Comparison of ENCODE assay signal across 9 cellular contexts in the genomic region with DNA sequence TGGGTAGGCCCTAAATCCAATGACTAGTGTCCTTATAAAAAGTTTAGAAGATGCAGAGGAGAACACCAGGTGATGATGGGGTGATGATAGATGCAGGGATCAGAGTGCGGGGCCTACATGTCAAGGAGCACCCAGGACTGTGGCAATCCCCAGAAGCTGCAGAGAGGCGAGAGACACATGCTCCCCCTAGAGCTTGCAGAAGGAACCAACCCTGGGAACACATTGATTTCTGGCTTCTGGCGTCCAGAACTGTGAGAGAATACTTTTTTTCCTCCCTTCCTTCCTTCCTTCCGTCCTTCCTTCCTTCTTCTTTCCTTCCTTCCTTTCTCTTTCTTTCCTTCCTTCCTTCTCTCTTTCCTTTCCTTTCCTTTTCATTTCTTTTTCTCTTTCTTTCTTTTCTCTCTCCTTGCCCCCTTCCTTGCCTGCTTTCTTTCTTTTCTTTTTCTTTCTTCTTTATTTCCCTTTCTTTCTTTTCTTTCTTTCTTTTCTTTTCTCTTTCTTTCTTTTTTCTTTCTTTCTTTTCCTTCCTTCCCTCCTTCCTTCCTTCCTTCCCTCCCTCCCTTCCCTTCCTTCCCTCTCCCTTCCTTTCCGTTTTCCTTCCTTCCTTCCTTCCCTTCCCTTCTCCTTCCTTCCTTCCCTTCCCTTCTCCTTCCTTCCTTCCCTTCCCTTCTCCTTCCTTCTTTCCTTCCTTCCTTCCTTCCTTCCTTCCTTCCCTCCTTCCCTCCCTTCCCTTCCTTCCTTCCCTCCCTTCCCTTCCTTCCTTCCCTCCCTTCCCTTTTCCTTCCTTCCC.
A peak's percentile ranks its signal among the peaks of the same experiment; 100 is the strongest.
DNase-seq lines count a peak whose midpoint lies in the region; ATAC-seq and TF ChIP-seq lines count a peak whose summit lies in the region.
"Had no signal": no experiment of that assay in that cellular context is flagged by ENCODE, and none has a peak within 500 bp of the region (broad histone marks: within the 10 kb centered on the region; RNA-seq: fewer than 3 reads in every experiment).

No MANE protein-coding gene starts in this region.

- peak; percentile 39 for TF ChIP-seq CTCF in retinal pigment epithelial cell (conservative IDR thresholded peaks at IDR 0.05; ENCODE audit: low read depth, low read length)
- no peak for TF ChIP-seq CTCF in CD8-positive, alpha-beta T cell (IDR thresholded peaks at IDR 0.05)

- peaks cover 2% of the 10 kb centered on the region for H3K9me3 Mint-ChIP-seq in CD8-positive, alpha-beta T cell
- H3K9me3 Mint-ChIP-seq in natural killer cell treated with Interleukin-12 subunit alpha and Interleukin-12 subunit beta and Interleukin-15 and Interleukin-18, amount 100 ng/mL, for 72 hours = no peaks in the 10 kb centered on the region

- H3K4me1 ChIP-seq in CD8-positive, alpha-beta T cell (ENCODE audit: insufficient read depth, low read length) = no peaks in the 10 kb centered on the region
- H3K4me1 ChIP-seq: BLaER1 treated with 17β-estradiol and CSF1 and Interleukin-3, amounts not matched to agents 10 nM and 100 nM had no signal

- no peaks in the 10 kb centered on the region for H3K36me3 ChIP-seq in MG63
- H3K36me3 ChIP-seq in CD8-positive, alpha-beta T cell (ENCODE audit: insufficient read depth, low read length) = no peaks in the 10 kb centered on the region
- H3K36me3 ChIP-seq: BLaER1 treated with 17β-estradiol and CSF1 and Interleukin-3, amounts not matched to agents 10 nM and 100 nM had no signal

- no peaks in the 10 kb centered on the region for H3K4me1 Mint-ChIP-seq in CD8-positive, alpha-beta T cell (ENCODE audit: low read depth)
- H3K4me1 Mint-ChIP-seq in natural killer cell treated with Interleukin-12 subunit alpha and Interleukin-12 subunit beta and Interleukin-15 and Interleukin-18, amount 100 ng/mL, for 72 hours (ENCODE audit: low read depth in 2 of 2) = no peaks in the 10 kb centered on the region

- no peaks in the 10 kb centered on the region; the same call in 1 of the 2 replicates for H3K27me3 ChIP-seq in MG63
- no peaks in the 10 kb centered on the region for H3K27me3 ChIP-seq in CD8-positive, alpha-beta T cell (ENCODE audit: insufficient read depth, low read length)
- H3K27me3 ChIP-seq: BLaER1 treated with 17β-estradiol and CSF1 and Interleukin-3, amounts not matched to agents 10 nM and 100 nM had no signal

- no peak overlapping the region for H3K4me3 Mint-ChIP-seq in CD8-positive, alpha-beta T cell
- H3K4me3 Mint-ChIP-seq in natural killer cell treated with Interleukin-12 subunit alpha and Interleukin-12 subunit beta and Interleukin-15 and Interleukin-18, amount 100 ng/mL, for 72 hours = no peak overlapping the region

- H3K27me3 Mint-ChIP-seq in CD8-positive, alpha-beta T cell (ENCODE audit: low read depth) = peaks cover 20% of the 10 kb centered on the region
- H3K27me3 Mint-ChIP-seq in natural killer cell treated with Interleukin-12 subunit alpha and Interleukin-12 subunit beta and Interleukin-15 and Interleukin-18, amount 100 ng/mL, for 72 hours = peaks cover 7 to 8% of the 10 kb centered on the region in 2 donors

- POLR2A ChIA-PET in CD8-positive, alpha-beta T cell (lab: Charles Lee) = interaction anchor here (0.7 kb wide), 1 partner anchor 129 kb away, joined by 4 read pairs; no protein-coding TSS in a partner anchor

- H3K9me3 ChIP-seq in MG63 = no peaks in the 10 kb centered on the region
- H3K9me3 ChIP-seq in CD8-positive, alpha-beta T cell (ENCODE audit: low read length) = no peaks in the 10 kb centered on the region

- DNase-seq in NK-92 treated with Interleukin-12 subunit alpha and Interleukin-12 subunit beta, amount 100 ng/mL, for 24 hours (lab: John Stamatoyannopoulos, UW) = peak; percentile 4
- DNase-seq in NK-92 (lab: John Stamatoyannopoulos, UW; ENCODE audit: unreplicated experiment) (no peak), MG63 (peak; percentile 9), ecto neural progenitor cell (ENCODE audit: low spot score) (peak; percentile 52), retinal pigment epithelial cell (ENCODE audit: low read depth) (no peak), cerebellar nuclear complex (lab: John Stamatoyannopoulos, UW) (no peak)
- no peak for DNase-seq in CD8-positive, alpha-beta T cell
- DNase-seq in natural killer cell treated with Interleukin-12 subunit alpha and Interleukin-12 subunit beta and Interleukin-15 and Interleukin-18, amount 100 ng/mL, for 72 hours (ENCODE audit: low spot score) = no peak

- intact Hi-C loops in CD8-positive, alpha-beta T cell (cut with DNase I, micrococcal nuclease) = no loop called here

- H3K4me3 ChIP-seq in MG63 = no peak overlapping the region
- H3K4me3 ChIP-seq in retinal pigment epithelial cell (ENCODE audit: low read length) = no peak overlapping the region
- no peak overlapping the region for H3K4me3 ChIP-seq in CD8-positive, alpha-beta T cell (ENCODE audit: low read depth, low read length)
- H3K4me3 ChIP-seq: BLaER1 treated with 17β-estradiol and CSF1 and Interleukin-3, amounts not matched to agents 10 nM and 100 nM had no signal

- H3K36me3 Mint-ChIP-seq in CD8-positive, alpha-beta T cell = no peaks in the 10 kb centered on the region
- no peaks in the 10 kb centered on the region for H3K36me3 Mint-ChIP-seq in natural killer cell treated with Interleukin-12 subunit alpha and Interleukin-12 subunit beta and Interleukin-15 and Interleukin-18, amount 100 ng/mL, for 72 hours

- H3K27ac Mint-ChIP-seq in CD8-positive, alpha-beta T cell = no peak overlapping the region
- H3K27ac Mint-ChIP-seq in natural killer cell treated with Interleukin-12 subunit alpha and Interleukin-12 subunit beta and Interleukin-15 and Interleukin-18, amount 100 ng/mL, for 72 hours = no peak overlapping the region

- CTCF ChIA-PET in CD8-positive, alpha-beta T cell (lab: Charles Lee) = interaction anchor here (1.2 kb wide), 1 partner anchor 30 kb away, joined by 3 read pairs; no protein-coding TSS in a partner anchor

- ATAC-seq in CD8-positive, alpha-beta T cell = no peak
- no peak for ATAC-seq in natural killer cell treated with Interleukin-12 subunit alpha and Interleukin-12 subunit beta and Interleukin-15 and Interleukin-18, amount 100 ng/mL, for 72 hours

- H3K27ac ChIP-seq in CD8-positive, alpha-beta T cell (ENCODE audit: low read depth, low read length) = no peak overlapping the region
- H3K27ac ChIP-seq: BLaER1 treated with 17β-estradiol and CSF1 and Interleukin-3, amounts not matched to agents 10 nM and 100 nM had no signal

Comparison
In these comparisons a context has a peak if more than half of its experiments do, and no peak if none do; other contexts are left out.
1. DNase-seq: peak in NK-92 treated with Interleukin-12 subunit alpha and Interleukin-12 subunit beta, amount 100 ng/mL, for 24 hours (single experiment), MG63 (single experiment) and ecto neural progenitor cell (single experiment); none in NK-92 (single experiment), retinal pigment epithelial cell (single experiment), cerebellar nuclear complex (0 of 2), CD8-positive, alpha-beta T cell (0 of 7) and natural killer cell treated with Interleukin-12 subunit alpha and Interleukin-12 subunit beta and Interleukin-15 and Interleukin-18, amount 100 ng/mL, for 72 hours (single experiment).